Comparison of ENCODE assay signal across 8 cellular contexts in genomic region chr3:101722394-101723173, GRCh38. TPM values are rescaled to one million over a fixed set of nuclear protein-coding genes. Genes with fewer than 3 reads are reported as not detected.
DNase-seq lines count a peak whose midpoint lies in the region; ATAC-seq and TF ChIP-seq lines count a peak whose summit lies in the region.

No MANE protein-coding gene starts in this region.

- TF ChIP-seq POLR2A in prostate gland (IDR thresholded peaks at IDR 0.05): no peak

- TF ChIP-seq CTCF in hepatocyte (IDR thresholded peaks at IDR 0.05; ENCODE audit: poor library complexity) (no peak), prostate gland (IDR thresholded peaks at IDR 0.05) (no peak)

- H3K4me1 ChIP-seq in mesodermal cell (ENCODE audit: control insufficient read depth, insufficient read depth, low read length, poor library complexity, severe bottlenecking) (peaks cover 7% of the 10 kb centered on the region), hepatocyte (ENCODE audit: insufficient read depth) (no peaks in the 10 kb centered on the region), prostate gland (replicated peaks) (no peaks in the 10 kb centered on the region)

- WGBS in mesodermal cell (ENCODE audit: insufficient coverage in 2 of 2), 2 experiments: 98 to 100% methylated on average over 7 of the region's 7 CpGs
- 91% methylated on average over 7 of the region's 7 CpGs for WGBS in hepatocyte (ENCODE audit: low lambda C conversion rate, missing lambda C conversion rate)
- 89% methylated on average over 7 of the region's 7 CpGs for WGBS in prostate gland

- DNase-seq in NOMO-1 (lab: John Stamatoyannopoulos, UW; ENCODE audit: unreplicated experiment in 2 of 2) (peak; percentile 53 to 79), hepatocyte (ENCODE audit: low spot score) (no peak), NCI-H1105 (lab: John Stamatoyannopoulos, UW) (no peak), SW480 (ENCODE audit: low spot score) (no peak), prostate gland (ENCODE audit: low spot score) (no peak)

- no peak overlapping the region for H3K4me2 ChIP-seq in hepatocyte

- H3K36me3 ChIP-seq in mesodermal cell (ENCODE audit: control insufficient read depth, insufficient read depth, low read length) (peaks cover 6% of the 10 kb centered on the region), hepatocyte (replicated peaks; ENCODE audit: insufficient read depth, low read depth) (no peaks in the 10 kb centered on the region), prostate gland (no peaks in the 10 kb centered on the region)

- H3K27ac ChIP-seq in mesodermal cell (ENCODE audit: low read depth, low read length, severe bottlenecking) (peak overlapping the region; percentile 6), hepatocyte (no peak overlapping the region), prostate gland (no peak overlapping the region)

- no peaks in the 10 kb centered on the region for H3K9me3 ChIP-seq in mesodermal cell (ENCODE audit: control insufficient read depth, low read length)
- H3K9me3 ChIP-seq in hepatocyte (ENCODE audit: low read depth): no peaks in the 10 kb centered on the region
- H3K9me3 ChIP-seq in prostate gland: no peaks in the 10 kb centered on the region

- no peaks in the 10 kb centered on the region for H3K9me2 ChIP-seq in hepatocyte (replicated peaks; ENCODE audit: insufficient read depth)

- peak; percentile 63 for ATAC-seq in GM18867 (IDR thresholded peaks at IDR 0.05; ENCODE audit: unreplicated experiment)
- peak; percentile 51 for ATAC-seq in HG02623 (IDR thresholded peaks at IDR 0.05; ENCODE audit: unreplicated experiment)

- intact Hi-C loops in prostate gland (cut with DNase I): no loop called here

- H3K79me2 ChIP-seq in hepatocyte: peaks cover 18% of the 10 kb centered on the region

- no peak overlapping the region for H2AFZ ChIP-seq in hepatocyte

- H3K4me3 ChIP-seq in mesodermal cell (ENCODE audit: extremely low read depth, insufficient read depth, low read length, poor library complexity, severe bottlenecking) (no peak overlapping the region), hepatocyte (no peak overlapping the region), prostate gland (no peak overlapping the region)

- no peaks in the 10 kb centered on the region for H4K20me1 ChIP-seq in hepatocyte (ENCODE audit: insufficient read depth, poor library complexity, severe bottlenecking)

- H3K27me3 ChIP-seq in hepatocyte (no peaks in the 10 kb centered on the region), prostate gland (replicated peaks; ENCODE audit: insufficient read depth) (no peaks in the 10 kb centered on the region)

RNA-seq across cellular contexts. Expression of gene CEP97, which starts 1.8 kb away (rescaled TPM):
- 12.8 TPM for polyA plus RNA-seq in mesodermal cell (2013, experiment 1 of 2)
- polyA plus RNA-seq in mesodermal cell (2013, experiment 2 of 2): 12.0 TPM
- 9.0 and 12.1 TPM in 2 replicates for total RNA-seq in hepatocyte
- 2.4 and 4.1 TPM in 2 replicates for polyA plus RNA-seq in hepatocyte
- total RNA-seq in prostate gland: 10 to 100 TPM in 1 of 2 donors, 1 to 10 TPM in 1; 5.5 to 14.7 TPM

RNA-seq across cellular contexts. Expression of gene RPL24, which starts 36.1 kb away (rescaled TPM):
- 2,474 TPM for polyA plus RNA-seq in mesodermal cell (2013, experiment 1 of 2)
- 2,490 TPM for polyA plus RNA-seq in mesodermal cell (2013, experiment 2 of 2)
- total RNA-seq in hepatocyte (1,543 and 1,615 TPM in 2 replicates), prostate gland (1,000 to 10,000 TPM in 1 of 2 donors, 100 to 1,000 TPM in 1; 839 to 1,589 TPM)
- 346 and 401 TPM in 2 replicates for polyA plus RNA-seq in hepatocyte

RNA-seq across cellular contexts. Expression of gene ZBTB11, which starts 45.7 kb away (rescaled TPM):
- polyA plus RNA-seq in mesodermal cell (2013, experiment 1 of 2): 13.3 TPM
- polyA plus RNA-seq in mesodermal cell (2013, experiment 2 of 2): 14.7 TPM
- total RNA-seq in hepatocyte (19.0 and 20.1 TPM in 2 replicates), prostate gland (10 to 100 TPM; 20.5 to 21.2 TPM)
- polyA plus RNA-seq in hepatocyte: 4.9 and 5.1 TPM in 2 replicates

RNA-seq across cellular contexts. Expression of gene NXPE3, which starts 56.4 kb away (rescaled TPM):
- 14.9 TPM for polyA plus RNA-seq in mesodermal cell (2013, experiment 1 of 2)
- 13.4 TPM for polyA plus RNA-seq in mesodermal cell (2013, experiment 2 of 2)
- 5.1 and 5.9 TPM in 2 replicates for total RNA-seq in hepatocyte
- polyA plus RNA-seq in hepatocyte: 5.8 and 5.9 TPM in 2 replicates
- total RNA-seq in prostate gland: 10 to 100 TPM in 1 of 2 donors, 1 to 10 TPM in 1; 7.8 to 14.1 TPM

Comparison
In these comparisons a context has a peak if more than half of its experiments do, and no peak if none do; other contexts are left out.
1. DNase-seq: peak in NOMO-1 (2 of 2); none in hepatocyte (single experiment), NCI-H1105 (single experiment), SW480 (single experiment) and prostate gland (single experiment).